8 cellular contexts compared by ENCODE assay signal in genomic region chr12:100827901-100828520, GRCh38. TPM values are rescaled to one million over a fixed set of nuclear protein-coding genes. Genes with fewer than 3 reads are reported as not detected.
DNase-seq lines count a peak whose midpoint lies in the region; ATAC-seq, FAIRE-seq and TF ChIP-seq lines count a peak whose summit lies in the region.

No MANE protein-coding gene starts in this region.

- H3K9me3 ChIP-seq in AG04450 (ENCODE audit: control insufficient read depth, insufficient read depth, low read length): no peaks in the 10 kb centered on the region

- TF ChIP-seq CTCF in AG04450 (IDR thresholded peaks at IDR 0.05; ENCODE audit: low read depth, low read length): peak; percentile 90
- peak; percentile 88 for TF ChIP-seq CTCF in WI38 (IDR thresholded peaks at IDR 0.05; ENCODE audit: low read depth, low read length)

- H3K27me3 ChIP-seq in AG04450 (ENCODE audit: control insufficient read depth, insufficient read depth, low read length): no peaks in the 10 kb centered on the region

- H3K27ac ChIP-seq in AG04450 (ENCODE audit: low read depth, low read length): no peak overlapping the region

- FAIRE-seq in GM18507 (lab: Jason Lieb, UNC): no peak

- H3K4me3 ChIP-seq in AG04450 (ENCODE audit: low read depth, low read length): no peak overlapping the region
- no peak overlapping the region for H3K4me3 ChIP-seq in WI38 (ENCODE audit: low read depth, low read length)

- POLR2A ChIA-PET in AG04450 (lab: Yijun Ruan, JAX): no interaction called here

- DNase-seq in AG04450 (ENCODE audit: low read depth, low spot score) (no peak), GM18507 (ENCODE audit: extremely low spot score, insufficient read length, low read depth) (peak; percentile 2), NCI-H1105 (lab: John Stamatoyannopoulos, UW) (peak; percentile 57), left lobe of liver (ENCODE audit: low spot score) (no peak), activated T-cell treated with anti-CD3 and anti-CD28 coated beads for 4 hours (no peak), NCI-H187 treated with DMSO at 0.1 percent for 48 hours (lab: John Stamatoyannopoulos, UW) (no peak)
- DNase-seq in stimulated activated CD4-positive, alpha-beta T cell treated with anti-CD3 and anti-CD28 coated beads, Interleukin-2, amount 100 ng/mL, for 24 hours: no peak

- CTCF ChIA-PET in AG04450 (lab: Charles Lee): interaction anchor here (0.5 to 5.0 kb wide), 9 partner anchors 10 to 525 kb away, joined by 3 to 46 read pairs (median 4); no protein-coding TSS in a partner anchor

- peak; percentile 69 for ATAC-seq in left lobe of liver

RNA-seq across cellular contexts. Expression of gene ANO4, which starts 33.4 kb away (rescaled TPM):
- 6.4 and 7.5 TPM in 2 replicates for polyA plus RNA-seq in AG04450 (2011; rRNA removed)
- polyA minus RNA-seq in AG04450 (2011; rRNA and poly(A)+ RNA removed): 6.8 and 11.4 TPM in 2 replicates
- total RNA-seq in left lobe of liver: 0.35 TPM

Comparison
In these comparisons a context has a peak if more than half of its experiments do, and no peak if none do; other contexts are left out.
1. DNase-seq: peak in GM18507 (single experiment) and NCI-H1105 (single experiment); none in AG04450 (single experiment), left lobe of liver (single experiment), activated T-cell treated with anti-CD3 and anti-CD28 coated beads for 4 hours (single experiment), NCI-H187 treated with DMSO at 0.1 percent for 48 hours (single experiment) and stimulated activated CD4-positive, alpha-beta T cell treated with anti-CD3 and anti-CD28 coated beads, Interleukin-2, amount 100 ng/mL, for 24 hours (0 of 2).